In genomic region chr19:54463531-54464043, GRCh38 we compare ENCODE assay signal across 8 cellular contexts. TPM values are rescaled to one million over a fixed set of nuclear protein-coding genes. Genes with fewer than 3 reads are reported as not detected.
DNase-seq lines count a peak whose midpoint lies in the region; TF ChIP-seq lines count a peak whose summit lies in the region.

TSS of gene LENG9 (minus strand) at chr19:54463778. CDS start at chr19:54463526, 252 bp downstream.

- peaks cover 32 to 79% (median 68%) of the 10 kb centered on the region in 4 donors for H3K4me1 ChIP-seq in stomach

- no peak for TF ChIP-seq CTCF in foreskin fibroblast (IDR thresholded peaks at IDR 0.05; ENCODE audit: low read depth, low read length)
- no peak for TF ChIP-seq CTCF in neural crest cell (conservative IDR thresholded peaks at IDR 0.05)
- no peak for TF ChIP-seq CTCF in stomach (IDR thresholded peaks at IDR 0.05)

- intact Hi-C loops in stomach (cut with DNase I; ENCODE audit: low total_unique reads) = no loop called here

- H3K27ac ChIP-seq in stomach = peak within 1 kb of the TSS; percentile 98 to 99 (median 99)

- peaks cover 8% of the 10 kb centered on the region for H3K36me3 Mint-ChIP-seq in neural crest cell (ENCODE audit: low read depth)

- no peaks in the 10 kb centered on the region for H3K27me3 ChIP-seq in stomach

- H3K9me3 ChIP-seq in stomach = no peaks in the 10 kb centered on the region

- peaks cover 10% of the 10 kb centered on the region for H3K4me1 Mint-ChIP-seq in neural crest cell

- peak within 1 kb of the TSS; percentile 78 for H3K27ac Mint-ChIP-seq in neural crest cell (ENCODE audit: unreplicated experiment)

- H3K4me3 ChIP-seq in foreskin fibroblast (ENCODE audit: low read depth in 1 of 2, low read length in 2 of 2) (peak within 1 kb of the TSS; percentile 58 to 59), stomach (peak within 1 kb of the TSS; percentile 46 to 70 (median 66))

- H3K27me3 Mint-ChIP-seq in neural crest cell (ENCODE audit: low read depth) = peaks cover 33% of the 10 kb centered on the region

- no peak for TF ChIP-seq EP300 in stomach (IDR thresholded peaks at IDR 0.05)

- DNase-seq in EL = peak; percentile 99
- peak; percentile 79 for DNase-seq in GOT3 (lab: John Stamatoyannopoulos, UW)
- peak; percentile 97 for DNase-seq in LHCN-M2 (ENCODE audit: low read depth)
- DNase-seq in SHP77 (lab: John Stamatoyannopoulos, UW) = peak; percentile 96
- peak; percentile 84 for DNase-seq in activated gamma-delta T cell treated with anti-CD3 and anti-CD28 coated beads, Interleukin-2, amount 50 U/mL, for 16 hours (ENCODE audit: low read depth)
- DNase-seq in foreskin fibroblast = peak; percentile 98 to 99
- peak; percentile 89 for DNase-seq in neural crest cell (ENCODE audit: low read depth, low spot score)
- peak; percentile 100 for DNase-seq in stomach

- H3K36me3 ChIP-seq in stomach = peaks cover 25 to 38% (median 37%) of the 10 kb centered on the region in 4 donors

- 0 to 1% (median 0%) methylated on average over 14 to 41 of the region's 41 CpGs for WGBS in stomach, 5 donors

- H3K9me3 Mint-ChIP-seq in neural crest cell = no peaks in the 10 kb centered on the region

- peak in 2 of 4 donors; percentile 80 to 83 for TF ChIP-seq POLR2A in stomach (IDR thresholded peaks at IDR 0.05)

- H3K4me3 Mint-ChIP-seq in neural crest cell = peak within 1 kb of the TSS; percentile 97

RNA-seq across cellular contexts. Expression of gene LENG9, which starts in this region (rescaled TPM):
- 3.8 and 8.2 TPM in 2 replicates for total RNA-seq in LHCN-M2 (2014; rRNA removed)
- 2.4 TPM for polyA plus RNA-seq in LHCN-M2 (2012)
- total RNA-seq in neural crest cell = 2.5 and 3.0 TPM in 2 replicates
- 10 to 100 TPM in 2 of 5 donors, 1 to 10 TPM in 3; 1.3 to 14.5 (median 3.5) TPM for total RNA-seq in stomach
- polyA plus RNA-seq in stomach = 1 to 10 TPM; 6.9 to 7.8 (median 7.3) TPM

Comparison
In these comparisons a context has a peak if more than half of its experiments do, and no peak if none do; other contexts are left out.
1. Peak in every context shown above with its lines: DNase-seq, H3K4me3 ChIP-seq and H3K27ac ChIP-seq.